ENCODE assay signal across 1 cellular context in genomic region chr10:47452495-47453434, GRCh38.
TF ChIP-seq lines count a peak whose summit lies in the region.

No MANE protein-coding gene starts in this region.

TF ChIP-seq in K562, 482 proteins besides CTCF, POLR2A, EP300 and RAD21:
- no peak for TF ChIP-seq USF1 (CRISPR knock-in tag; IDR thresholded peaks at IDR 0.05)
- no peak for TF ChIP-seq RBFOX2 (IDR thresholded peaks at IDR 0.05; ENCODE audit: low read depth, low read length)
- TF ChIP-seq GABPB2 (CRISPR knock-in tag; conservative IDR thresholded peaks at IDR 0.05) = no peak
- TF ChIP-seq, protein P1, sequence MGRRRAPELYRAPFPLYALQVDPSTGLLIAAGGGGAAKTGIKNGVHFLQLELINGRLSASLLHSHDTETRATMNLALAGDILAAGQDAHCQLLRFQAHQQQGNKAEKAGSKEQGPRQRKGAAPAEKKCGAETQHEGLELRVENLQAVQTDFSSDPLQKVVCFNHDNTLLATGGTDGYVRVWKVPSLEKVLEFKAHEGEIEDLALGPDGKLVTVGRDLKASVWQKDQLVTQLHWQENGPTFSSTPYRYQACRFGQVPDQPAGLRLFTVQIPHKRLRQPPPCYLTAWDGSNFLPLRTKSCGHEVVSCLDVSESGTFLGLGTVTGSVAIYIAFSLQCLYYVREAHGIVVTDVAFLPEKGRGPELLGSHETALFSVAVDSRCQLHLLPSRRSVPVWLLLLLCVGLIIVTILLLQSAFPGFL (CRISPR knock-in tag; IDR thresholded peaks at IDR 0.05) = no peak
- no peak for TF ChIP-seq TAL1 (IDR thresholded peaks at IDR 0.05)
- no peak for TF ChIP-seq MCM5 (IDR thresholded peaks at IDR 0.05; ENCODE audit: low read depth)
- TF ChIP-seq POLR2AphosphoS2 (IDR thresholded peaks at IDR 0.05; ENCODE audit: low read length) = no peak
- TF ChIP-seq NR2F6 (CRISPR knock-in tag; IDR thresholded peaks at IDR 0.05) = no peak
- TF ChIP-seq ETV1 (tag; conservative IDR thresholded peaks at IDR 0.05; ENCODE audit: low read depth) = no peak
- no peak for TF ChIP-seq RCOR1 (IDR thresholded peaks at IDR 0.05; ENCODE audit: borderline replicate concordance in 1 of 2, low read depth in 2 of 2, low read length in 2 of 2)
- TF ChIP-seq KDM4B (IDR thresholded peaks at IDR 0.05; ENCODE audit: borderline replicate concordance in 2 of 2, low read depth in 1 of 2) = no peak
- no peak for TF ChIP-seq HNRNPL (IDR thresholded peaks at IDR 0.05; ENCODE audit: low read depth, low read length)
- TF ChIP-seq HNRNPLL (IDR thresholded peaks at IDR 0.05; ENCODE audit: low read depth, low read length, poor library complexity, severe bottlenecking) = no peak
- no peak for TF ChIP-seq ZNF668 (CRISPR knock-in tag; IDR thresholded peaks at IDR 0.05)
- no peak for TF ChIP-seq PBX2 (CRISPR knock-in tag; IDR thresholded peaks at IDR 0.05; ENCODE audit: low read depth)
- TF ChIP-seq PBX2 (tag; conservative IDR thresholded peaks at IDR 0.05; ENCODE audit: low read depth) = no peak
- TF ChIP-seq KDM5B (IDR thresholded peaks at IDR 0.05; ENCODE audit: insufficient replicate concordance, low read depth, low read length) = no peak
- TF ChIP-seq KDM1A (IDR thresholded peaks at IDR 0.05) = no peak
- TF ChIP-seq MYC (IDR thresholded peaks at IDR 0.05; ENCODE audit: low read depth, low read length) = no peak
- TF ChIP-seq MYC (CRISPR knock-in tag; IDR thresholded peaks at IDR 0.05; ENCODE audit: borderline replicate concordance, low read depth) = no peak
- no peak for TF ChIP-seq NFYB (IDR thresholded peaks at IDR 0.05; ENCODE audit: extremely low read depth, insufficient read length)
